ENCODE assay signal across 15 cellular contexts in the genomic region with DNA sequence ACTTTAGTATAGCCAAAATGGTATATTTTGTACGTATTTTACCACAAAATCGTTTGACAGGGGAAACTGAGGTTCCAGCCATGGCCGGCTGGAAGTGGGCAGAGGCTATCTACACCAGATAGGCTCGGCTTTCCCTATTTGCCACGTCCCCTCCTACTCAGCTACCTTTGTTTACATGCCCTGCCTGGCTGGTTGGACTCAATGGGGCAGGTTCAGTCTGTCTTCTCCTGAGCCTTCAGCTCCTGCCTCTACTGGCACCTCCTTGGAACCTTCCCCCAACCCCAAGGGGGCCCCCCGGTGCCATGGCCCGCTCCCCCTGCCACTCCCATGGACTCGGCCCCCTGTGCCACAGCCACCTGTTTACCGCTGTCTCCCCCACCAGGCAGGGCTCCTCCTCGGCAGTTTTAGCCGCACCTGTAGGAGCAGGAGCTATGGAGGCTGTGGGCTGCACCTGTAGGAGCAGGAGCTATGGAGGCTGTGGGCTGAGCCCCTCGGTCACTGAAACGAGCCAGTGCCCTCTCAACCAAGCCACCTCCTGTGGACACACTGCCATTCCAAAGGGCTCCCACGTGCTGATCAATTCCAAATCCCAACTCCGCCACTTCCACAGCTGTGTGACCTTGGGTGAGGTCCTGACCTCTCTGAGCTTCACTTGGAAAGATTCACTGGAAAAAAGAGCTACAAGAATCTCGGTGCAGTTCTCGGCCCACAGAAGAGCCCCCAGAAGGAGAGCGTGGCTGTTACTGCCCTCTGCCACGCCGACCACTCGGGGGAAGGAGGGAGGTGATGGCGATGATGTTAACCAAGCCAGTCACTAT.
DNase-seq lines count a peak whose midpoint lies in the region; ATAC-seq and TF ChIP-seq lines count a peak whose summit lies in the region.
"Had no signal": no experiment of that assay in that cellular context is flagged by ENCODE, and none has a peak within 500 bp of the region (broad histone marks: within the 10 kb centered on the region; RNA-seq: fewer than 3 reads in every experiment).

No MANE protein-coding gene starts in this region.

- H3K4me3 Mint-ChIP-seq in glutamatergic neuron (ENCODE audit: unreplicated experiment): peak overlapping the region; percentile 8
- H3K4me3 Mint-ChIP-seq in stimulated activated naive B cell treated with anti-CD40 and anti-IgM and Interleukin-4, amounts not matched to agents 10 μg/mL and 1 μg/mL and 100 μg/mL, for 72 hours: no peak overlapping the region
- H3K4me3 Mint-ChIP-seq: CD4-positive, alpha-beta T cell; stimulated activated naive CD8-positive, alpha-beta T cell treated with anti-CD3 and anti-CD28 coated beads, Interleukin-15, Interleukin-2, amounts not matched to agents 100 ng/mL and 50 ng/mL, for 24 hours had no signal

- intact Hi-C loops in head of caudate nucleus (cut with DNase I) (no loop called here), thyroid gland (cut with DNase I) (no loop called here)

- H3K27me3 Mint-ChIP-seq in glutamatergic neuron (ENCODE audit: unreplicated experiment): peaks cover 29% of the 10 kb centered on the region
- H3K27me3 Mint-ChIP-seq in stimulated activated naive B cell treated with anti-CD40 and anti-IgM and Interleukin-4, amounts not matched to agents 10 μg/mL and 1 μg/mL and 100 μg/mL, for 72 hours: no peaks in the 10 kb centered on the region
- H3K27me3 Mint-ChIP-seq: CD4-positive, alpha-beta T cell; stimulated activated naive CD8-positive, alpha-beta T cell treated with anti-CD3 and anti-CD28 coated beads, Interleukin-15, Interleukin-2, amounts not matched to agents 100 ng/mL and 50 ng/mL, for 24 hours had no signal

- TF ChIP-seq POLR2A in thyroid gland (IDR thresholded peaks at IDR 0.05): no peak

- DNase-seq in Kasumi-1 (lab: John Stamatoyannopoulos, UW) (peak; percentile 94 to 99), glutamatergic neuron (no peak), head of caudate nucleus (no peak), thyroid gland (no peak)
- DNase-seq in stimulated activated naive B cell treated with anti-CD40 and anti-IgM and Interleukin-4, amounts not matched to agents 10 μg/mL and 1 μg/mL and 100 μg/mL, for 72 hours: no peak
- DNase-seq: activated naive CD4-positive, alpha-beta T cell treated with Interleukin-2 at 50 U/mL for 16 hours; CD4-positive, alpha-beta T cell; central memory CD4-positive, alpha-beta T cell; HCEC 1CT; midbrain; PC-9; stimulated activated CD4-positive, alpha-beta T cell treated with anti-CD3 and anti-CD28 coated beads, Interleukin-4, amount 100 ng/mL, for 4 hours had no signal

- H3K4me1 ChIP-seq in thyroid gland: peaks cover 45 to 72% of the 10 kb centered on the region in 2 donors

- WGBS in thyroid gland, 2 donors: 90 to 91% methylated on average over 19 to 22 of the region's 22 CpGs

- no peaks in the 10 kb centered on the region for H3K36me3 ChIP-seq in thyroid gland

- peaks cover 5% of the 10 kb centered on the region for H3K36me3 Mint-ChIP-seq in glutamatergic neuron (ENCODE audit: unreplicated experiment)
- H3K36me3 Mint-ChIP-seq in stimulated activated naive B cell treated with anti-CD40 and anti-IgM and Interleukin-4, amounts not matched to agents 10 μg/mL and 1 μg/mL and 100 μg/mL, for 72 hours: peaks cover 15 to 52% of the 10 kb centered on the region in 2 donors

- H3K27ac Mint-ChIP-seq in glutamatergic neuron (ENCODE audit: unreplicated experiment): peak overlapping the region; percentile 84
- peak overlapping the region; percentile 43 for H3K27ac Mint-ChIP-seq in stimulated activated naive B cell treated with anti-CD40 and anti-IgM and Interleukin-4, amounts not matched to agents 10 μg/mL and 1 μg/mL and 100 μg/mL, for 72 hours
- H3K27ac Mint-ChIP-seq: CD4-positive, alpha-beta T cell; stimulated activated naive CD8-positive, alpha-beta T cell treated with anti-CD3 and anti-CD28 coated beads, Interleukin-15, Interleukin-2, amounts not matched to agents 100 ng/mL and 50 ng/mL, for 24 hours had no signal

- H3K9me3 ChIP-seq in thyroid gland: no peaks in the 10 kb centered on the region

- no peaks in the 10 kb centered on the region for H3K27me3 ChIP-seq in thyroid gland

- TF ChIP-seq CTCF in glutamatergic neuron (IDR thresholded peaks at IDR 0.05; ENCODE audit: partially characterized antibody, unreplicated experiment): no peak
- TF ChIP-seq CTCF in thyroid gland (IDR thresholded peaks at IDR 0.05): no peak

- ATAC-seq in SK-N-SH treated with all-trans-retinoic acid at 6 μM for 48 hours (no peak), HG03442 (IDR thresholded peaks at IDR 0.05; ENCODE audit: unreplicated experiment) (no peak)
- no peak for ATAC-seq in stimulated activated naive B cell treated with anti-CD40 and anti-IgM and Interleukin-4, amounts not matched to agents 10 μg/mL and 1 μg/mL and 100 μg/mL, for 72 hours (replicated peaks)

- peaks cover 21% of the 10 kb centered on the region for H3K9me3 Mint-ChIP-seq in glutamatergic neuron (ENCODE audit: unreplicated experiment)
- no peaks in the 10 kb centered on the region for H3K9me3 Mint-ChIP-seq in stimulated activated naive B cell treated with anti-CD40 and anti-IgM and Interleukin-4, amounts not matched to agents 10 μg/mL and 1 μg/mL and 100 μg/mL, for 72 hours
- H3K9me3 Mint-ChIP-seq: CD4-positive, alpha-beta T cell; stimulated activated naive CD8-positive, alpha-beta T cell treated with anti-CD3 and anti-CD28 coated beads, Interleukin-15, Interleukin-2, amounts not matched to agents 100 ng/mL and 50 ng/mL, for 24 hours had no signal

- H3K27ac ChIP-seq in thyroid gland: no peak overlapping the region
- H3K27ac ChIP-seq: PC-9 had no signal

- H3K4me1 Mint-ChIP-seq in glutamatergic neuron (ENCODE audit: low read depth, unreplicated experiment): peaks cover 64% of the 10 kb centered on the region
- H3K4me1 Mint-ChIP-seq in stimulated activated naive B cell treated with anti-CD40 and anti-IgM and Interleukin-4, amounts not matched to agents 10 μg/mL and 1 μg/mL and 100 μg/mL, for 72 hours: peaks cover 59 to 90% of the 10 kb centered on the region in 2 donors

- no peak overlapping the region for H3K4me3 ChIP-seq in thyroid gland (replicated peaks in 1 of 3)
- H3K4me3 ChIP-seq: PC-9 had no signal

TF ChIP-seq in SK-N-SH treated with all-trans-retinoic acid at 6 μM for 48 hours, 23 proteins besides CTCF, POLR2A, EP300 and RAD21:
- TF ChIP-seq ZNF70 (CRISPR knock-in tag; IDR thresholded peaks at IDR 0.05) (peak; percentile 96), ZFP30 (CRISPR knock-in tag; IDR thresholded peaks at IDR 0.05) (no peak), BACH2 (CRISPR knock-in tag; IDR thresholded peaks at IDR 0.05; ENCODE audit: borderline replicate concordance) (no peak), TCF4 (CRISPR knock-in tag; IDR thresholded peaks at IDR 0.05; ENCODE audit: borderline replicate concordance) (no peak), ARNTL (CRISPR knock-in tag; IDR thresholded peaks at IDR 0.05; ENCODE audit: borderline replicate concordance, low read depth) (no peak)
- TF ChIP-seq, protein P1, sequence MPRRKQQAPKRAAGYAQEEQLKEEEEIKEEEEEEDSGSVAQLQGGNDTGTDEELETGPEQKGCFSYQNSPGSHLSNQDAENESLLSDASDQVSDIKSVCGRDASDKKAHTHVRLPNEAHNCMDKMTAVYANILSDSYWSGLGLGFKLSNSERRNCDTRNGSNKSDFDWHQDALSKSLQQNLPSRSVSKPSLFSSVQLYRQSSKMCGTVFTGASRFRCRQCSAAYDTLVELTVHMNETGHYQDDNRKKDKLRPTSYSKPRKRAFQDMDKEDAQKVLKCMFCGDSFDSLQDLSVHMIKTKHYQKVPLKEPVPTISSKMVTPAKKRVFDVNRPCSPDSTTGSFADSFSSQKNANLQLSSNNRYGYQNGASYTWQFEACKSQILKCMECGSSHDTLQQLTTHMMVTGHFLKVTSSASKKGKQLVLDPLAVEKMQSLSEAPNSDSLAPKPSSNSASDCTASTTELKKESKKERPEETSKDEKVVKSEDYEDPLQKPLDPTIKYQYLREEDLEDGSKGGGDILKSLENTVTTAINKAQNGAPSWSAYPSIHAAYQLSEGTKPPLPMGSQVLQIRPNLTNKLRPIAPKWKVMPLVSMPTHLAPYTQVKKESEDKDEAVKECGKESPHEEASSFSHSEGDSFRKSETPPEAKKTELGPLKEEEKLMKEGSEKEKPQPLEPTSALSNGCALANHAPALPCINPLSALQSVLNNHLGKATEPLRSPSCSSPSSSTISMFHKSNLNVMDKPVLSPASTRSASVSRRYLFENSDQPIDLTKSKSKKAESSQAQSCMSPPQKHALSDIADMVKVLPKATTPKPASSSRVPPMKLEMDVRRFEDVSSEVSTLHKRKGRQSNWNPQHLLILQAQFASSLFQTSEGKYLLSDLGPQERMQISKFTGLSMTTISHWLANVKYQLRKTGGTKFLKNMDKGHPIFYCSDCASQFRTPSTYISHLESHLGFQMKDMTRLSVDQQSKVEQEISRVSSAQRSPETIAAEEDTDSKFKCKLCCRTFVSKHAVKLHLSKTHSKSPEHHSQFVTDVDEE (CRISPR knock-in tag; IDR thresholded peaks at IDR 0.05): no peak

Comparison
In these comparisons a context has a peak if more than half of its experiments do, and no peak if none do; other contexts are left out.
1. DNase-seq: peak in Kasumi-1 (2 of 2); none in glutamatergic neuron (single experiment), stimulated activated naive B cell treated with anti-CD40 and anti-IgM and Interleukin-4, amounts not matched to agents 10 μg/mL and 1 μg/mL and 100 μg/mL, for 72 hours (single experiment), head of caudate nucleus (0 of 42) and thyroid gland (0 of 2).